ENCODE assay signal across 15 cellular contexts in genomic region chr16:88746511-88746910, GRCh38. TPM values are rescaled to one million over a fixed set of nuclear protein-coding genes. Genes with fewer than 3 reads are reported as not detected.
A peak's percentile ranks its signal among the peaks of the same experiment; 100 is the strongest.
DNase-seq lines count a peak whose midpoint lies in the region; ATAC-seq and TF ChIP-seq lines count a peak whose summit lies in the region.
"Had no signal": no experiment of that assay in that cellular context is flagged by ENCODE, and none has a peak within 500 bp of the region (broad histone marks: within the 10 kb centered on the region; RNA-seq: fewer than 3 reads in every experiment).

No MANE protein-coding gene starts in this region.

- H3K27ac ChIP-seq in heart left ventricle (peak overlapping the region in 11 of 12 donors; percentile 37 to 84 (median 66)), aorta (ENCODE audit: low read depth in 1 of 2, low read length in 2 of 2) (no peak overlapping the region)
- no peak overlapping the region for H3K27ac ChIP-seq in naive thymus-derived CD4-positive, alpha-beta T cell (ENCODE audit: low read depth, low read length)
- H3K27ac ChIP-seq: psoas muscle had no signal

- H3K4me1 ChIP-seq in heart left ventricle = peaks cover 0 to 43% (median 27%) of the 10 kb centered on the region in 12 donors
- H3K4me1 ChIP-seq in naive thymus-derived CD4-positive, alpha-beta T cell (ENCODE audit: control insufficient read depth in 2 of 2, insufficient read depth in 2 of 2, low read length in 2 of 2) = peaks cover 22 to 31% of the 10 kb centered on the region in 2 donors
- H3K4me1 ChIP-seq in aorta (ENCODE audit: control insufficient read depth in 1 of 2, insufficient read depth in 2 of 2, low read length in 2 of 2) = no peaks in the 10 kb centered on the region
- H3K4me1 ChIP-seq: psoas muscle had no signal

- peaks cover 16 to 29% of the 10 kb centered on the region in 2 donors for H3K4me1 Mint-ChIP-seq in effector memory CD8-positive, alpha-beta T cell (ENCODE audit: low read depth in 2 of 2)
- H3K4me1 Mint-ChIP-seq in naive thymus-derived CD4-positive, alpha-beta T cell = peaks cover 9 to 27% (median 17%) of the 10 kb centered on the region in 7 donors
- H3K4me1 Mint-ChIP-seq in CD14-positive monocyte = peaks cover 35% of the 10 kb centered on the region

- no peak for TF ChIP-seq POLR2A in heart left ventricle (IDR thresholded peaks at IDR 0.05)

- peak in 3 of 4 donors; percentile 18 to 45 (median 35) for ATAC-seq in heart left ventricle
- no peak for ATAC-seq in effector memory CD8-positive, alpha-beta T cell (replicated peaks)
- no peak for ATAC-seq in naive thymus-derived CD4-positive, alpha-beta T cell
- peak; percentile 22 for ATAC-seq in aorta (ENCODE audit: low FRiP score)

- H3K27ac Mint-ChIP-seq in effector memory CD8-positive, alpha-beta T cell = peak overlapping the region; percentile 84 to 89
- peak overlapping the region in 5 of 9 donors; percentile 51 to 90 (median 77) for H3K27ac Mint-ChIP-seq in naive thymus-derived CD4-positive, alpha-beta T cell
- peak overlapping the region in 1 of 7 donors; percentile 55 for H3K27ac Mint-ChIP-seq in CD14-positive monocyte
- H3K27ac Mint-ChIP-seq: activated naive CD4-positive, alpha-beta T cell treated with anti-CD3 and anti-CD28 coated beads, Interleukin-2, amount 50 U/mL, for 72 hours had no signal

- H3K27me3 ChIP-seq in heart left ventricle = no peaks in the 10 kb centered on the region
- H3K27me3 ChIP-seq in naive thymus-derived CD4-positive, alpha-beta T cell (ENCODE audit: control insufficient read depth in 2 of 2, insufficient read depth in 2 of 2, low read length in 2 of 2) = no peaks in the 10 kb centered on the region
- no peaks in the 10 kb centered on the region for H3K27me3 ChIP-seq in aorta (ENCODE audit: control insufficient read depth in 1 of 2, insufficient read depth in 2 of 2, low read length in 1 of 2)
- no peaks in the 10 kb centered on the region for H3K27me3 ChIP-seq in H7 (ENCODE audit: control insufficient read depth, insufficient read depth, low read length)

- no peaks in the 10 kb centered on the region for H3K9me3 Mint-ChIP-seq in effector memory CD8-positive, alpha-beta T cell
- H3K9me3 Mint-ChIP-seq in naive thymus-derived CD4-positive, alpha-beta T cell = no peaks in the 10 kb centered on the region
- no peaks in the 10 kb centered on the region for H3K9me3 Mint-ChIP-seq in CD14-positive monocyte
- H3K9me3 Mint-ChIP-seq: activated naive CD4-positive, alpha-beta T cell treated with anti-CD3 and anti-CD28 coated beads, Interleukin-2, amount 50 U/mL, for 72 hours had no signal

- CTCF ChIA-PET in naive thymus-derived CD4-positive, alpha-beta T cell (lab: Charles Lee) = interaction anchor here (1.0 to 2.1 kb wide), 5 partner anchors 9 to 40 kb away, joined by 3 to 12 read pairs (median 10); no protein-coding TSS in a partner anchor

- H3K36me3 ChIP-seq in heart left ventricle = peaks cover 0 to 14% (median 0%) of the 10 kb centered on the region in 9 donors
- peaks cover 0 to 6% (median 0%) of the 10 kb centered on the region in 3 experiments for H3K36me3 ChIP-seq in naive thymus-derived CD4-positive, alpha-beta T cell (ENCODE audit: control insufficient read depth in 2 of 3, insufficient read depth in 3 of 3, low read length in 3 of 3)
- no peaks in the 10 kb centered on the region for H3K36me3 ChIP-seq in aorta (ENCODE audit: control insufficient read depth in 1 of 2, insufficient read depth in 2 of 2, low read length in 1 of 2)
- H3K36me3 ChIP-seq in H7 (replicated peaks; ENCODE audit: control insufficient read depth, insufficient read depth, low read length) = no peaks in the 10 kb centered on the region

- POLR2A ChIA-PET in naive thymus-derived CD4-positive, alpha-beta T cell (lab: Charles Lee) = interaction anchor here (1.0 to 3.5 kb wide), 6 partner anchors 9 to 114 kb away, joined by 4 to 29 read pairs (median 5); no protein-coding TSS in a partner anchor

- peak in 1 of 5 donors; percentile 62 for DNase-seq in heart left ventricle
- DNase-seq in cardiac septum (ENCODE audit: low spot score) = no peak
- no peak for DNase-seq in effector memory CD8-positive, alpha-beta T cell
- no peak for DNase-seq in naive thymus-derived CD4-positive, alpha-beta T cell
- DNase-seq in aorta = peak in 1 of 2 donors; percentile 64
- DNase-seq in CD14-positive monocyte (ENCODE audit: low spot score) = no peak
- DNase-seq in middle frontal gyrus (ENCODE audit: extremely low spot score, low spot score) = no peak
- no peak for DNase-seq in H7
- DNase-seq: midbrain; NCI-H1417; NCI-H510A treated with DMSO at 0.1 percent for 48 hours; stimulated activated CD4-positive, alpha-beta T cell treated with anti-CD3 and anti-CD28 coated beads, Interleukin-4, amount 100 ng/mL, for 24 hours; stimulated activated naive CD4-positive, alpha-beta T cell treated with Interleukin-2 at 50 U/mL for 16 hours had no signal

- intact Hi-C loops in heart left ventricle (cut with DNase I) = loop anchor here in 2 of 10 donors (10.0 kb wide), 2 partner anchors 118 to 468 kb away; partner anchors contain the start of genes PABPN1L (in 1 of the 2) and ZNF778 (in 1 of the 2)
- intact Hi-C loops in cardiac septum (cut with DNase I) = no loop called here
- intact Hi-C loops in naive thymus-derived CD4-positive, alpha-beta T cell (cut with micrococcal nuclease) = no loop called here
- intact Hi-C loops in aorta (cut with DNase I) = no loop called here
- intact Hi-C loops in CD14-positive monocyte (cut with micrococcal nuclease) = no loop called here

- peaks cover 19% of the 10 kb centered on the region for H3K36me3 Mint-ChIP-seq in effector memory CD8-positive, alpha-beta T cell (ENCODE audit: insufficient read depth)
- H3K36me3 Mint-ChIP-seq in naive thymus-derived CD4-positive, alpha-beta T cell = no peaks in the 10 kb centered on the region
- peaks cover 9 to 48% of the 10 kb centered on the region in 2 donors for H3K36me3 Mint-ChIP-seq in CD14-positive monocyte
- H3K36me3 Mint-ChIP-seq: activated naive CD4-positive, alpha-beta T cell treated with anti-CD3 and anti-CD28 coated beads, Interleukin-2, amount 50 U/mL, for 72 hours had no signal

- H3K9me3 ChIP-seq in heart left ventricle (no peaks in the 10 kb centered on the region), aorta (ENCODE audit: control insufficient read depth, low read length) (no peaks in the 10 kb centered on the region)
- H3K9me3 ChIP-seq in naive thymus-derived CD4-positive, alpha-beta T cell (ENCODE audit: control insufficient read depth in 2 of 3, low read length in 3 of 3) = no peaks in the 10 kb centered on the region
- H3K9me3 ChIP-seq: psoas muscle had no signal

- WGBS in heart left ventricle, 4 donors = 38 to 55% (median 50%) methylated on average over 16 to 17 of the region's 17 CpGs
- WGBS in aorta, 2 donors = 30 to 48% methylated on average over 17 of the region's 17 CpGs

- H3K4me3 ChIP-seq in heart left ventricle = no peak overlapping the region
- H3K4me3 ChIP-seq in naive thymus-derived CD4-positive, alpha-beta T cell (ENCODE audit: low read length) = no peak overlapping the region
- no peak overlapping the region for H3K4me3 ChIP-seq in aorta (ENCODE audit: low read length in 2 of 2)
- no peak overlapping the region for H3K4me3 ChIP-seq in H7 (ENCODE audit: insufficient read depth, low read depth, low read length)
- H3K4me3 ChIP-seq: psoas muscle had no signal

- TF ChIP-seq CTCF in heart left ventricle (IDR thresholded peaks at IDR 0.05) (no peak), CD14-positive monocyte (IDR thresholded peaks at IDR 0.05) (no peak)

- H3K27me3 Mint-ChIP-seq in effector memory CD8-positive, alpha-beta T cell = no peaks in the 10 kb centered on the region
- no peaks in the 10 kb centered on the region for H3K27me3 Mint-ChIP-seq in naive thymus-derived CD4-positive, alpha-beta T cell
- peaks cover 0 to 1% (median 0%) of the 10 kb centered on the region in 3 donors for H3K27me3 Mint-ChIP-seq in CD14-positive monocyte (ENCODE audit: low read depth in 3 of 3)

- peak overlapping the region; percentile 37 to 41 for H3K4me3 Mint-ChIP-seq in effector memory CD8-positive, alpha-beta T cell
- H3K4me3 Mint-ChIP-seq in naive thymus-derived CD4-positive, alpha-beta T cell = peak overlapping the region in 4 of 10 donors; percentile 21 to 73 (median 56)
- peak overlapping the region in 1 of 2 donors; percentile 61 for H3K4me3 Mint-ChIP-seq in CD14-positive monocyte

RNA-seq across cellular contexts. Expression of gene PIEZO1, which starts 38.5 kb away (rescaled TPM):
- total RNA-seq in heart left ventricle = 10 to 100 TPM; 14.2 to 59.7 (median 19.7) TPM
- 10 to 100 TPM; 31.2 to 45.0 TPM for polyA plus RNA-seq in heart left ventricle
- total RNA-seq in cardiac septum = 20.4 TPM
- total RNA-seq in naive thymus-derived CD4-positive, alpha-beta T cell = 100 to 1,000 TPM in 4 of 5 experiments, 10 to 100 TPM in 1; 84.5 to 237 (median 124) TPM
- polyA plus RNA-seq in naive thymus-derived CD4-positive, alpha-beta T cell = 10 to 100 TPM in 1 of 2 donors, 1 to 10 TPM in 1; 3.6 to 12.2 TPM
- 100 to 1,000 TPM; 101 to 120 TPM for total RNA-seq in aorta
- 100 to 1,000 TPM in 1 of 2 donors, 10 to 100 TPM in 1; 35.9 to 205 TPM for polyA plus RNA-seq in aorta
- 10 to 100 TPM; 10.2 to 15.0 TPM for polyA plus RNA-seq in CD14-positive monocyte
- 60.0 and 86.8 TPM in 2 replicates for total RNA-seq in H7 (2014; rRNA removed; shearing (Covaris generic))

RNA-seq across cellular contexts. Expression of gene CTU2, which starts 40.2 kb away (rescaled TPM):
- total RNA-seq in heart left ventricle (10 to 100 TPM in 7 of 9 donors, 1 to 10 TPM in 2; 6.5 to 20.8 (median 12.3) TPM), cardiac septum (14.9 TPM), aorta (10 to 100 TPM; 15.8 to 17.0 TPM)
- polyA plus RNA-seq in heart left ventricle (10 to 100 TPM; 16.0 to 20.8 TPM), aorta (10 to 100 TPM in 1 of 2 donors, 1 to 10 TPM in 1; 4.0 to 18.4 TPM), CD14-positive monocyte (1 to 10 TPM; 5.9 to 7.5 TPM)
- 10 to 100 TPM; 26.0 to 43.3 (median 28.3) TPM for total RNA-seq in naive thymus-derived CD4-positive, alpha-beta T cell
- polyA plus RNA-seq in naive thymus-derived CD4-positive, alpha-beta T cell = 10 to 100 TPM; 13.0 to 14.8 TPM
- total RNA-seq in H7 (2014; rRNA removed; shearing (Covaris generic)) = 33.1 and 38.4 TPM in 2 replicates

RNA-seq across cellular contexts. Expression of gene RNF166, which starts 40.3 kb away (rescaled TPM):
- 10 to 100 TPM in 8 of 9 donors, 1 to 10 TPM in 1; 9.3 to 28.5 (median 15.4) TPM for total RNA-seq in heart left ventricle
- 10 to 100 TPM; 14.7 to 21.8 TPM for polyA plus RNA-seq in heart left ventricle
- 17.1 TPM for total RNA-seq in cardiac septum
- total RNA-seq in naive thymus-derived CD4-positive, alpha-beta T cell = 100 to 1,000 TPM in 4 of 5 experiments, 10 to 100 TPM in 1; 99.8 to 324 (median 133) TPM
- 10 to 100 TPM; 67.7 to 88.9 TPM for polyA plus RNA-seq in naive thymus-derived CD4-positive, alpha-beta T cell
- total RNA-seq in aorta = 10 to 100 TPM; 18.0 to 39.4 TPM
- polyA plus RNA-seq in aorta = 10 to 100 TPM; 16.2 to 27.4 TPM
- 100 to 1,000 TPM in 1 of 2 donors, 10 to 100 TPM in 1; 99.3 to 120 TPM for polyA plus RNA-seq in CD14-positive monocyte
- total RNA-seq in H7 (2014; rRNA removed; shearing (Covaris generic)) = 44.6 and 45.3 TPM in 2 replicates

RNA-seq across cellular contexts. Expression of gene CDT1, which starts 57.1 kb away (rescaled TPM):
- total RNA-seq in heart left ventricle (1 to 10 TPM in 4 of 9 donors, under 1 TPM in 5; 0.23 to 6.1 (median 0.70) TPM), cardiac septum (0.46 TPM), aorta (1 to 10 TPM in 1 of 2 donors, under 1 TPM in 1; 0.88 to 1.5 TPM)
- polyA plus RNA-seq in heart left ventricle (under 1 TPM; 0.19 to 0.40 TPM), aorta (1 to 10 TPM in 1 of 2 donors, under 1 TPM in 1; 0.05 to 1.0 TPM), CD14-positive monocyte (under 1 TPM; 0.07 to 0.24 TPM)
- 10 to 100 TPM in 1 of 5 experiments, 1 to 10 TPM in 1, under 1 TPM in 2, not detected in 1; 0.35 to 79.2 (median 1.6) TPM for total RNA-seq in naive thymus-derived CD4-positive, alpha-beta T cell
- under 1 TPM; 0.09 to 0.19 TPM for polyA plus RNA-seq in naive thymus-derived CD4-positive, alpha-beta T cell
- 120 and 176 TPM in 2 replicates for total RNA-seq in H7 (2014; rRNA removed; shearing (Covaris generic))

Comparison
In these comparisons a context has a peak if more than half of its experiments do, and no peak if none do; other contexts are left out.
1. ATAC-seq: peak in heart left ventricle (3 of 4) and aorta (single experiment); none in effector memory CD8-positive, alpha-beta T cell (single experiment) and naive thymus-derived CD4-positive, alpha-beta T cell (single experiment).
2. H3K27ac ChIP-seq: peak in heart left ventricle (11 of 12); none in naive thymus-derived CD4-positive, alpha-beta T cell (single experiment) and aorta (0 of 2).